ENCODE assay signal across 1 cellular context in the genomic region with DNA sequence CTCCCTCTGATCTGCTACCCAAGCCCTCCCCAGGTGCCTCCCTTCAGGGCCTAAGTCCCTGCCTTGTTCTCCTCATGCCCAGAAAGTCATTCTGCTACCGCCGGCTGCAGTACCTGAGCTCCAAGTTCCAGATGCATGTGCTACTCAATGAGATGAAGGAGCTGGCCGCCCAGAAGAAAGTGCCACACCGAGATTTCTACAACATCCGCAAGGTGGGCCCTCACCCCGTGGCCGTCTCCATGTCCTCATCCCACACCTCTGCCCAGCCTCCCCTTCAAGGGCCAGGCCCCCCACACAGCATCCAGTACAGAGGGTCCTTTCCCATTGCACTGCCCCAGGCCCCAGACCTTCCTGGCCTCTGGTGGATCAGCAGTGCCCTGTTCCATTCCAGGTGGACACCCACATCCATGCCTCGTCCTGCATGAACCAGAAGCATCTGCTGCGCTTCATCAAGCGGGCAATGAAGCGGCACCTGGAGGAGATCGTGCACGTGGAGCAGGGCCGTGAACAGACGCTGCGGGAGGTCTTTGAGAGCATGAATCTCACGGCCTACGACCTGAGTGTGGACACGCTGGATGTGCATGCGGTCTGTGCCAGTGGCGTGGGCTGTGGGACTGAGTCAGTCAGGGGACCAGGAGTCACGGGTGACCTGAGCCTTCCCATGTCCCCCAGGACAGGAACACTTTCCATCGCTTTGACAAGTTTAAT.
TF ChIP-seq lines count a peak whose summit lies in the region.

No MANE protein-coding gene starts in this region.

TF ChIP-seq in K562, 482 proteins besides CTCF, POLR2A, EP300 and RAD21:
- TF ChIP-seq, protein P1, sequence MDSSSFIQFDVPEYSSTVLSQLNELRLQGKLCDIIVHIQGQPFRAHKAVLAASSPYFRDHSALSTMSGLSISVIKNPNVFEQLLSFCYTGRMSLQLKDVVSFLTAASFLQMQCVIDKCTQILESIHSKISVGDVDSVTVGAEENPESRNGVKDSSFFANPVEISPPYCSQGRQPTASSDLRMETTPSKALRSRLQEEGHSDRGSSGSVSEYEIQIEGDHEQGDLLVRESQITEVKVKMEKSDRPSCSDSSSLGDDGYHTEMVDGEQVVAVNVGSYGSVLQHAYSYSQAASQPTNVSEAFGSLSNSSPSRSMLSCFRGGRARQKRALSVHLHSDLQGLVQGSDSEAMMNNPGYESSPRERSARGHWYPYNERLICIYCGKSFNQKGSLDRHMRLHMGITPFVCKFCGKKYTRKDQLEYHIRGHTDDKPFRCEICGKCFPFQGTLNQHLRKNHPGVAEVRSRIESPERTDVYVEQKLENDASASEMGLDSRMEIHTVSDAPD (CRISPR knock-in tag; IDR thresholded peaks at IDR 0.05) = no peak
- TF ChIP-seq RBFOX2 (IDR thresholded peaks at IDR 0.05; ENCODE audit: low read depth, low read length) = peak; percentile 6; the same call in 1 of the 2 replicates
TF ChIP-seq in K562: peak in this region for 1.
